In genomic region chr12:66573605-66574004, GRCh38 we compare ENCODE assay signal across 33 cellular contexts.
DNase-seq lines count a peak whose midpoint lies in the region; ATAC-seq, FAIRE-seq and TF ChIP-seq lines count a peak whose summit lies in the region.
"Had no signal": no experiment of that assay in that cellular context is flagged by ENCODE, and none has a peak within 500 bp of the region (broad histone marks: within the 10 kb centered on the region; RNA-seq: fewer than 3 reads in every experiment).

No MANE protein-coding gene starts in this region.

- no peak for TF ChIP-seq POLR2A in H1 (IDR thresholded peaks at IDR 0.05; ENCODE audit: control extremely low read depth in 1 of 2, low read depth in 2 of 2, low read length in 2 of 2)

- H3K4me1 Mint-ChIP-seq in GM23338 = no peaks in the 10 kb centered on the region
- H3K4me1 Mint-ChIP-seq: activated CD8-positive, alpha-beta memory T cell treated with anti-CD3 and anti-CD28 coated beads, Interleukin-2, amount 10 ng/mL, durations not matched to agents 7 days and 5 days had no signal

- H3K9me3 ChIP-seq in H1 (ENCODE audit: insufficient read depth in 2 of 2, low read depth in 1 of 2, low read length in 1 of 2) = peaks cover 0 to 12% of the 10 kb centered on the region in 2 experiments; a peak in 2 of 4 replicates
- H3K9me3 ChIP-seq: gastroesophageal sphincter, HAP-1, left ventricle myocardium inferior, neutrophil, prostate gland, sigmoid colon, upper lobe of right lung had no signal

- no peaks in the 10 kb centered on the region for H3K36me3 ChIP-seq in H1 (ENCODE audit: control insufficient read depth in 2 of 4, insufficient read depth in 4 of 4, low read length in 3 of 4)
- no peaks in the 10 kb centered on the region for H3K36me3 ChIP-seq in GM23338 (ENCODE audit: insufficient read depth)
- H3K36me3 ChIP-seq: gastroesophageal sphincter, HAP-1, left ventricle myocardium inferior, neutrophil, prostate gland, sigmoid colon, upper lobe of right lung, WERI-Rb-1 had no signal

- no peak overlapping the region for H2AK5ac ChIP-seq in H1 (ENCODE audit: low read depth, low read length)

- no peak overlapping the region for H3K27ac Mint-ChIP-seq in GM23338
- H3K27ac Mint-ChIP-seq: activated CD8-positive, alpha-beta memory T cell treated with anti-CD3 and anti-CD28 coated beads, Interleukin-2, amount 10 ng/mL, durations not matched to agents 7 days and 5 days; activated T-cell treated with anti-CD3 and anti-CD28 coated beads, Interleukin-2, amount 50 U/mL, for 72 hours; brain; CD8-positive, alpha-beta T cell; stimulated activated naive B cell treated with anti-CD40 and anti-IgM and Interleukin-4, amounts not matched to agents 10 μg/mL and 1 μg/mL and 100 μg/mL, for 72 hours had no signal

- no peaks in the 10 kb centered on the region for H4K20me1 ChIP-seq in H1 (replicated peaks in 1 of 2; ENCODE audit: control insufficient read depth in 1 of 2, insufficient read depth in 2 of 2, low read length in 2 of 2)
- H4K20me1 ChIP-seq in GM23338 (replicated peaks; ENCODE audit: insufficient read depth) = no peaks in the 10 kb centered on the region; the same call in 1 of the 2 replicates

- no peak overlapping the region for H2BK120ac ChIP-seq in H1 (replicated peaks; ENCODE audit: low read depth, low read length)

- H3K56ac ChIP-seq in H1 (replicated peaks; ENCODE audit: insufficient read length, low read depth, low read length) = no peak overlapping the region

- H3K14ac ChIP-seq in H1 (ENCODE audit: insufficient read length) = no peak overlapping the region

- no peaks in the 10 kb centered on the region for H3K79me1 ChIP-seq in H1 (ENCODE audit: low read depth, low read length)

- H2BK12ac ChIP-seq in H1 (ENCODE audit: low read depth, low read length) = 0 out of 2 replicates have a peak overlapping the region, but pooled peaks have one; percentile 28

- peaks cover 4% of the 10 kb centered on the region; the same call in 1 of the 2 replicates for H3K9me2 ChIP-seq in GM23338 (ENCODE audit: insufficient read depth)

- no peak overlapping the region for H2BK20ac ChIP-seq in H1 (ENCODE audit: low read length)

- H2BK15ac ChIP-seq in H1 (ENCODE audit: low read length) = no peak overlapping the region

- no peaks in the 10 kb centered on the region for H3F3A ChIP-seq in GM23338 (replicated peaks; ENCODE audit: low read depth)

- H3K27me3 Mint-ChIP-seq in GM23338 (ENCODE audit: insufficient read depth, low read depth, poor library complexity) = no peaks in the 10 kb centered on the region
- H3K27me3 Mint-ChIP-seq: activated CD8-positive, alpha-beta memory T cell treated with anti-CD3 and anti-CD28 coated beads, Interleukin-2, amount 10 ng/mL, durations not matched to agents 7 days and 5 days; brain had no signal

- H3K4ac ChIP-seq in H1 (replicated peaks; ENCODE audit: insufficient read length, low read depth, low read length) = no peak overlapping the region

- no peak overlapping the region for H3K9ac ChIP-seq in H1 (replicated peaks in 1 of 4; ENCODE audit: extremely low read depth in 1 of 4, low read depth in 3 of 4, low read length in 3 of 4)

- no peak for TF ChIP-seq RAD21 in H1 (IDR thresholded peaks at IDR 0.05 in 1 of 2, conservative IDR thresholded peaks at IDR 0.05 in 1 of 2; ENCODE audit: low read depth in 2 of 2, low read length in 2 of 2)

- no peak overlapping the region for H4K5ac ChIP-seq in H1 (ENCODE audit: insufficient read length, low read depth, low read length)

- 95% methylated on average over 5 of the region's 5 CpGs; no CpG with 5 or more reads in 1 of the 2 experiments for WGBS in H1 (ENCODE audit: extremely low coverage in 1 of 2, insufficient coverage in 1 of 2, insufficient read length in 1 of 2, insufficient replicate concordance in 2 of 2, low coverage in 1 of 2, low lambda C conversion rate in 2 of 2, missing lambda C conversion rate in 1 of 2), 2 experiments

- H3K23ac ChIP-seq in H1 (ENCODE audit: insufficient read length) = no peak overlapping the region

- H2AFZ ChIP-seq in H1 (ENCODE audit: low read length) (no peak overlapping the region), GM23338 (no peak overlapping the region)

- POLR2A ChIA-PET in H1 (lab: Charles Lee; ENCODE audit: partially characterized antibody) = no interaction called here

- TF ChIP-seq CTCF in H1 (IDR thresholded peaks at IDR 0.05; ENCODE audit: control extremely low read depth in 1 of 3, insufficient read depth in 1 of 3, low read depth in 1 of 3, low read length in 3 of 3) = no peak
- no peak for TF ChIP-seq CTCF in GM23338 (conservative IDR thresholded peaks at IDR 0.05; ENCODE audit: low read depth in 2 of 2)

- H3K23me2 ChIP-seq in H1 (ENCODE audit: low read depth, low read length) = no peaks in the 10 kb centered on the region

- ATAC-seq in GM18519 (IDR thresholded peaks at IDR 0.05; ENCODE audit: low FRiP score, unreplicated experiment) (peak; percentile 53), GM21526 (IDR thresholded peaks at IDR 0.05; ENCODE audit: low FRiP score, unreplicated experiment) (peak; percentile 85), HG03342 (IDR thresholded peaks at IDR 0.05; ENCODE audit: unreplicated experiment) (peak; percentile 75), GM23338 (no peak)
- ATAC-seq: activated CD8-positive, alpha-beta memory T cell treated with anti-CD3 and anti-CD28 coated beads, Interleukin-2, amount 10 ng/mL, durations not matched to agents 7 days and 5 days; activated T-cell treated with anti-CD3 and anti-CD28 coated beads, Interleukin-2, amount 50 U/mL, for 72 hours; CD8-positive, alpha-beta T cell; gastroesophageal sphincter; PC-3; Right ventricle myocardium inferior; SK-N-SH treated with all-trans-retinoic acid at 6 μM for 48 hours; stimulated activated naive B cell treated with anti-CD40 and anti-IgM and Interleukin-4, amounts not matched to agents 10 μg/mL and 1 μg/mL and 100 μg/mL, for 72 hours; upper lobe of right lung had no signal

- H2BK5ac ChIP-seq in H1 (ENCODE audit: low read depth, low read length) = no peak overlapping the region

- H3K27ac ChIP-seq in H1 (ENCODE audit: low read depth, low read length) (no peak overlapping the region), GM23338 (ENCODE audit: low read depth) (no peak overlapping the region)
- H3K27ac ChIP-seq: dorsolateral prefrontal cortex, gastroesophageal sphincter, left ventricle myocardium inferior, neutrophil, prostate gland, sigmoid colon, upper lobe of right lung, WERI-Rb-1 had no signal

- DNase-seq in H1 (ENCODE audit: low read depth in 1 of 2, low spot score in 2 of 2) = no peak
- DNase-seq in GM23338 (ENCODE audit: low spot score) = no peak
- no peak for DNase-seq in activated CD8-positive, alpha-beta memory T cell treated with anti-CD3 and anti-CD28 coated beads, Interleukin-2, amount 50 U/mL, for 48 hours
- no peak for DNase-seq in NCI-H2107 (lab: John Stamatoyannopoulos, UW)
- no peak for DNase-seq in NCI-H1048 (lab: John Stamatoyannopoulos, UW)
- DNase-seq: activated CD4-positive, alpha-beta T cell treated with anti-CD3 and anti-CD28 coated beads, Interleukin-2, amount 50 U/mL, for 1 hour; activated CD8-positive, alpha-beta memory T cell treated with anti-CD3 and anti-CD28 coated beads, Interleukin-2, amount 10 ng/mL, durations not matched to agents 7 days and 5 days; activated naive CD4-positive, alpha-beta T cell treated with Interleukin-2 at 50 U/mL for 16 hours; activated T-cell treated with anti-CD3 and anti-CD28 coated beads, Interleukin-2, amount 50 U/mL, for 72 hours; CD8-positive, alpha-beta T cell; dorsolateral prefrontal cortex; left ventricle myocardium inferior; mesendoderm; NCI-H1417; NCI-H2081 treated with DMSO at 0.1 percent for 48 hours; NCI-H446; NCI-H82; PC-3; sigmoid colon; stimulated activated CD4-positive, alpha-beta T cell treated with anti-CD3 and anti-CD28 coated beads, Interleukin-4, amount 100 ng/mL, for 4 hours; stimulated activated naive B cell treated with anti-CD40 and anti-IgM and Interleukin-4, amounts not matched to agents 10 μg/mL and 1 μg/mL and 100 μg/mL, for 72 hours; upper lobe of right lung; WERI-Rb-1 had no signal

- H3K27me3 ChIP-seq in H1 (replicated peaks in 1 of 4; ENCODE audit: control insufficient read depth in 3 of 4, extremely low read depth in 1 of 4, insufficient read depth in 3 of 4, low read length in 3 of 4) = peaks cover 0 to 1% (median 0%) of the 10 kb centered on the region in 4 experiments; a peak in 1 of 7 replicates
- H3K27me3 ChIP-seq in GM23338 (ENCODE audit: insufficient read depth) = no peaks in the 10 kb centered on the region
- H3K27me3 ChIP-seq: dorsolateral prefrontal cortex, gastroesophageal sphincter, neutrophil, sigmoid colon, upper lobe of right lung had no signal

- peaks cover 19% of the 10 kb centered on the region for H3K9me3 Mint-ChIP-seq in GM23338
- H3K9me3 Mint-ChIP-seq: activated T-cell treated with anti-CD3 and anti-CD28 coated beads, Interleukin-2, amount 50 U/mL, for 72 hours had no signal

- H3K36me3 Mint-ChIP-seq in GM23338 (ENCODE audit: low read depth) = peaks cover 15% of the 10 kb centered on the region
- H3K36me3 Mint-ChIP-seq: activated CD8-positive, alpha-beta memory T cell treated with anti-CD3 and anti-CD28 coated beads, Interleukin-2, amount 10 ng/mL, durations not matched to agents 7 days and 5 days; CD8-positive, alpha-beta T cell had no signal

- H4K91ac ChIP-seq in H1 (replicated peaks; ENCODE audit: insufficient read length, low read length) = no peak overlapping the region

- CTCF ChIA-PET in H1 (lab: Charles Lee; ENCODE audit: partially characterized antibody) = interaction anchor here (0.8 to 1.2 kb wide), 2 partner anchors 24 to 52 kb away, joined by 3 to 5 read pairs; no protein-coding TSS in a partner anchor

- H3K4me3 ChIP-seq in H1 (ENCODE audit: extremely low read depth in 1 of 4, insufficient read depth in 2 of 4, low read depth in 3 of 4, low read length in 4 of 4) (no peak overlapping the region), GM23338 (no peak overlapping the region)
- H3K4me3 ChIP-seq: dorsolateral prefrontal cortex, gastroesophageal sphincter, HAP-1, left ventricle myocardium inferior, prostate gland, sigmoid colon, upper lobe of right lung had no signal

- H3K79me2 ChIP-seq in H1 (ENCODE audit: control insufficient read depth in 1 of 2, insufficient read depth in 2 of 2, low read length in 2 of 2) = no peaks in the 10 kb centered on the region
- no peaks in the 10 kb centered on the region for H3K79me2 ChIP-seq in GM23338 (replicated peaks; ENCODE audit: insufficient read depth)

- no peaks in the 10 kb centered on the region for H3K4me1 ChIP-seq in H1 (replicated peaks in 1 of 4; ENCODE audit: control insufficient read depth in 3 of 4, insufficient read depth in 4 of 4, low read length in 3 of 4)
- no peaks in the 10 kb centered on the region for H3K4me1 ChIP-seq in GM23338 (ENCODE audit: insufficient read depth)
- H3K4me1 ChIP-seq: gastroesophageal sphincter, HAP-1, left ventricle myocardium inferior, prostate gland, sigmoid colon, upper lobe of right lung had no signal

- H3K4me2 ChIP-seq in H1 (ENCODE audit: insufficient read depth in 1 of 2, low read depth in 2 of 2, low read length in 2 of 2) (no peak overlapping the region), GM23338 (no peak overlapping the region)

- no peak overlapping the region for H4K8ac ChIP-seq in H1 (ENCODE audit: extremely low read depth, insufficient read depth, low read length)

- H3K4me3 Mint-ChIP-seq in GM23338 = no peak overlapping the region
- H3K4me3 Mint-ChIP-seq: activated CD8-positive, alpha-beta memory T cell treated with anti-CD3 and anti-CD28 coated beads, Interleukin-2, amount 10 ng/mL, durations not matched to agents 7 days and 5 days; activated T-cell treated with anti-CD3 and anti-CD28 coated beads, Interleukin-2, amount 50 U/mL, for 72 hours; brain; CD8-positive, alpha-beta T cell; stimulated activated naive B cell treated with anti-CD40 and anti-IgM and Interleukin-4, amounts not matched to agents 10 μg/mL and 1 μg/mL and 100 μg/mL, for 72 hours had no signal

- no peak overlapping the region for H3K18ac ChIP-seq in H1 (ENCODE audit: extremely low read depth, low read length)

- no peak for TF ChIP-seq EP300 in H1 (IDR thresholded peaks at IDR 0.05; ENCODE audit: borderline replicate concordance in 1 of 2, low read depth in 2 of 2, low read length in 2 of 2)

- FAIRE-seq in H1 (lab: Jason Lieb, UNC) = no peak
